Comparison of ENCODE assay signal across 21 cellular contexts in genomic region chr2:36831185-36831584, GRCh38.
"Had no signal": no experiment of that assay in that cellular context is flagged by ENCODE, and none has a peak within 500 bp of the region (broad histone marks: within the 10 kb centered on the region; RNA-seq: fewer than 3 reads in every experiment).

No MANE protein-coding gene starts in this region.

- H3K9ac ChIP-seq: parathyroid adenoma had no signal

- H3K36me3 ChIP-seq: breast epithelium, gastrocnemius medialis, stomach, thyroid gland, upper lobe of right lung had no signal

- H2AFZ ChIP-seq: parathyroid adenoma had no signal

- ATAC-seq: activated CD8-positive, alpha-beta T cell treated with anti-CD3 and anti-CD28 coated beads for 36 hours; gastrocnemius medialis; left ventricle myocardium superior; naive thymus-derived CD4-positive, alpha-beta T cell; psoas muscle; stimulated activated naive B cell treated with anti-CD40 and anti-IgM and Interleukin-4, amounts not matched to agents 10 μg/mL and 1 μg/mL and 100 μg/mL, for 72 hours; upper lobe of right lung had no signal

- DNase-seq: activated CD4-positive, alpha-beta T cell treated with anti-CD3 and anti-CD28 coated beads for 1 hour; activated CD4-positive, alpha-beta T cell treated with anti-CD3 and anti-CD28 coated beads, Interleukin-2, amount 10 ng/mL, durations not matched to agents 7 days and 5 days; activated CD8-positive, alpha-beta T cell treated with anti-CD3 and anti-CD28 coated beads for 36 hours; activated T-cell treated with anti-CD3 and anti-CD28 coated beads, Interleukin-2, amount 50 U/mL, for 48 hours; central memory CD4-positive, alpha-beta T cell; effector CD4-positive, alpha-beta T cell; gastrocnemius medialis; glutamatergic neuron; left ventricle myocardium superior; naive thymus-derived CD4-positive, alpha-beta T cell; occipital lobe; psoas muscle; stimulated activated CD4-positive, alpha-beta T cell treated with anti-CD3 and anti-CD28 coated beads, Interleukin-15, amount 100 ng/mL, for 24 hours; stimulated activated CD4-positive, alpha-beta T cell treated with anti-CD3 and anti-CD28 coated beads, Interleukin-2, amount 100 ng/mL, for 24 hours; stimulated activated naive B cell treated with anti-CD40 and anti-IgM and Interleukin-4, amounts not matched to agents 10 μg/mL and 1 μg/mL and 100 μg/mL, for 72 hours; stomach; thyroid gland; upper lobe of right lung had no signal

- H3K9me3 ChIP-seq: breast epithelium, gastrocnemius medialis, psoas muscle, thyroid gland, upper lobe of right lung had no signal

- H3K27me3 ChIP-seq: breast epithelium, gastrocnemius medialis, stomach, thyroid gland, upper lobe of right lung had no signal

- H3K4me1 ChIP-seq: breast epithelium, gastrocnemius medialis, parathyroid adenoma, psoas muscle, stomach, thyroid gland, upper lobe of right lung had no signal

- H3K4me3 ChIP-seq: breast epithelium, gastrocnemius medialis, psoas muscle, smooth muscle cell, stomach, thyroid gland, upper lobe of right lung had no signal

- H3K27ac ChIP-seq: breast epithelium, gastrocnemius medialis, parathyroid adenoma, psoas muscle, stomach, thyroid gland, upper lobe of right lung had no signal

- H3K4me2 ChIP-seq: smooth muscle cell had no signal

- H3K79me2 ChIP-seq: parathyroid adenoma had no signal
